Comparison of ENCODE assay signal across 8 cellular contexts in the genomic region with DNA sequence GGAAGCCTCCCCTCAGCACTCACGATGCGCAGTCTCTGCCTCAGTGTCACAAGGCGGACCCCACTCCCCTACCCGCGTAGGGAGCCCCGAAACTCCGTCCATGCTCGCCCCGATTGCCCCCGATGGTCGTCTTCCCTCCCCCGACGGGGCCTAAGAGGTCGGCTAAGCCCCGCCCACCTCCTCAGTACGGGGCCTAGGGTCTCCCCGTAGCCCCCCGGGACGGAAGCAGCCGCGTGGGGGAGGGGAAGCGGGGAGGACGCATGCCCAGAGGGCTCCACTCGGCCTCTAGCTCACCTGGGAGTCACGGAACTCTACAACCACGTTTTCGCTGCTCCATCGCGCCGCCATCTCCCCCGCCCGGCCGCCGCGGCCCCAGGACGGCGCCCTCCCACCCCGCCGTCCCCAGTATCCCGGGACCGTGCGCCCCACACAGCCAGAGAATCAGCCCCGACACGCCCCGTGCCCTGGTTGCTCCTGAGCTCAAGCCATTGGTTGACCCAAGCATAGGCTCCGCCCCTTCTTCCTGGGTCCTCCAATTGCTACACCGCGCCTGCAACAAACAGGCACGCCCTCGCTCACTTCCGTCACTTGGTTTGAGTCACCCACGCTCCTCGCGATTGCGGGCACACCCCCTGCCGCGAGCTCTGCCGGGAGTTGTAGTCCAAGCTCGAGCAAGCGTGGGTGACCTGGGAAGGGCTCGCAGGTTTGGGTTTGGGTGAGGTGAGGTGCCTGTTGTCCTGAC. TPM values are rescaled to one million over a fixed set of nuclear protein-coding genes. Genes with fewer than 3 reads are reported as not detected.
DNase-seq lines count a peak whose midpoint lies in the region; ATAC-seq and TF ChIP-seq lines count a peak whose summit lies in the region.

WDR59 (minus strand) TSS at position 454 of the 742 bp plus-strand sequence; CDS start at position 348, 106 bp downstream.

- CTCF ChIA-PET in AG04450 (lab: Charles Lee) = interaction anchor here (0.6 to 1.9 kb wide), 7 partner anchors 13 to 260 kb away, joined by 3 to 12 read pairs (median 6); partner anchors contain the start of gene ZNRF1
- CTCF ChIA-PET in WTC11 (lab: Charles Lee) = interaction anchor here (0.6 to 2.7 kb wide), 11 partner anchors 13 to 400 kb away, joined by 3 to 39 read pairs (median 5); partner anchors contain the start of gene ZNRF1

- no peaks in the 10 kb centered on the region for H3K27me3 ChIP-seq in AG04450 (ENCODE audit: control insufficient read depth, insufficient read depth, low read length)

- H3K4me1 Mint-ChIP-seq in WTC11 = peaks cover 7% of the 10 kb centered on the region

- TF ChIP-seq CTCF in AG04450 (IDR thresholded peaks at IDR 0.05; ENCODE audit: low read depth, low read length) (no peak), WTC11 (IDR thresholded peaks at IDR 0.05) (no peak), cardiac fibroblast (IDR thresholded peaks at IDR 0.05; ENCODE audit: low read depth, low read length) (no peak)

- H3K4me3 ChIP-seq in AG04450 (ENCODE audit: low read depth, low read length) = peak within 1 kb of the TSS; percentile 97
- H3K4me3 ChIP-seq in cardiac fibroblast (replicated peaks in 1 of 2; ENCODE audit: low read depth in 2 of 2, low read length in 2 of 2) = peak within 1 kb of the TSS; percentile 100

- peak within 1 kb of the TSS; percentile 52 for H3K27ac ChIP-seq in AG04450 (ENCODE audit: low read depth, low read length)

- peak within 1 kb of the TSS; percentile 85 for H3K4me3 Mint-ChIP-seq in WTC11

- H3K9me3 Mint-ChIP-seq in WTC11 = no peaks in the 10 kb centered on the region

- DNase-seq in AG04450 (ENCODE audit: low read depth, low spot score) = peak; percentile 96
- peak; percentile 99 for DNase-seq in NCI-H226
- DNase-seq in WTC11 (ENCODE audit: low spot score) = peak; percentile 100
- DNase-seq in cardiac fibroblast (ENCODE audit: low read depth in 2 of 2) = peak; percentile 99
- peak; percentile 99 for DNase-seq in iPS-NIHi7 (ENCODE audit: extremely low spot score)
- peak; percentile 99 for DNase-seq in smooth muscle cell of the brain vasculature (ENCODE audit: low read depth, low spot score)

- H3K27me3 Mint-ChIP-seq in WTC11 (ENCODE audit: low read depth) = no peaks in the 10 kb centered on the region

- peak within 1 kb of the TSS; percentile 80 for H3K27ac Mint-ChIP-seq in WTC11

- H3K36me3 Mint-ChIP-seq in WTC11 = peaks cover 2% of the 10 kb centered on the region; the same call in 1 of the 2 replicates

- ATAC-seq in GM18909 (IDR thresholded peaks at IDR 0.05; ENCODE audit: poor library complexity, unreplicated experiment) (peak; percentile 99), HG03175 (IDR thresholded peaks at IDR 0.05; ENCODE audit: unreplicated experiment) (peak; percentile 100), WTC11 (peak; percentile 99)

- H3K9me3 ChIP-seq in AG04450 (ENCODE audit: control insufficient read depth, insufficient read depth, low read length) = peaks cover 4% of the 10 kb centered on the region; the same call in 1 of the 2 replicates

- POLR2A ChIA-PET in AG04450 (lab: Yijun Ruan, JAX) (interaction anchor here (0.5 to 1.9 kb wide), 7 partner anchors 23 to 437 kb away, joined by 3 to 10 read pairs (median 4); no protein-coding TSS in a partner anchor), WTC11 (lab: Charles Lee) (interaction anchor here (0.5 to 2.2 kb wide), 11 partner anchors 8 to 374 kb away, joined by 3 to 18 read pairs (median 4); partner anchors contain the start of genes LDHD and ZNRF1)

TF ChIP-seq in WTC11, 78 proteins besides CTCF, POLR2A, EP300 and RAD21 (continues in another document):
- TF ChIP-seq FOXP1 (CRISPR knock-in tag; IDR thresholded peaks at IDR 0.05; ENCODE audit: borderline replicate concordance) (0 out of 2 replicates have a peak, but pooled peaks have one; percentile 13), CREM (CRISPR knock-in tag; IDR thresholded peaks at IDR 0.05) (peak; percentile 47; the same call in 1 of the 2 replicates), FOXK1 (CRISPR knock-in tag; IDR thresholded peaks at IDR 0.05) (peak; percentile 79), TCF7 (CRISPR knock-in tag; IDR thresholded peaks at IDR 0.05; ENCODE audit: low read depth) (no peak), NR1H2 (CRISPR knock-in tag; IDR thresholded peaks at IDR 0.05) (no peak), TEAD1 (CRISPR knock-in tag; IDR thresholded peaks at IDR 0.05) (peak; percentile 37; the same call in 1 of the 2 replicates), SMAD4 (CRISPR knock-in tag; IDR thresholded peaks at IDR 0.05) (no peak), GABPB1 (CRISPR knock-in tag; IDR thresholded peaks at IDR 0.05) (peak; percentile 60; the same call in 1 of the 2 replicates), NFYB (CRISPR knock-in tag; conservative IDR thresholded peaks at IDR 0.05; ENCODE audit: low read depth) (peak; percentile 72), NFATC4 (CRISPR knock-in tag; IDR thresholded peaks at IDR 0.05) (no peak), NR2C2 (CRISPR knock-in tag; IDR thresholded peaks at IDR 0.05) (no peak), MAX (CRISPR knock-in tag; IDR thresholded peaks at IDR 0.05) (peak; percentile 80), JUN (CRISPR knock-in tag; IDR thresholded peaks at IDR 0.05) (no peak), ZNF263 (CRISPR knock-in tag; IDR thresholded peaks at IDR 0.05; ENCODE audit: low read depth) (no peak), SMAD3 (CRISPR knock-in tag; IDR thresholded peaks at IDR 0.05; ENCODE audit: borderline replicate concordance) (peak; percentile 18; the same call in 1 of the 2 replicates), SP1 (CRISPR knock-in tag; conservative IDR thresholded peaks at IDR 0.05) (peak; percentile 97), TEAD4 (CRISPR knock-in tag; IDR thresholded peaks at IDR 0.05) (no peak), E2F5 (CRISPR knock-in tag; IDR thresholded peaks at IDR 0.05) (no peak)
- TF ChIP-seq, protein P1, sequence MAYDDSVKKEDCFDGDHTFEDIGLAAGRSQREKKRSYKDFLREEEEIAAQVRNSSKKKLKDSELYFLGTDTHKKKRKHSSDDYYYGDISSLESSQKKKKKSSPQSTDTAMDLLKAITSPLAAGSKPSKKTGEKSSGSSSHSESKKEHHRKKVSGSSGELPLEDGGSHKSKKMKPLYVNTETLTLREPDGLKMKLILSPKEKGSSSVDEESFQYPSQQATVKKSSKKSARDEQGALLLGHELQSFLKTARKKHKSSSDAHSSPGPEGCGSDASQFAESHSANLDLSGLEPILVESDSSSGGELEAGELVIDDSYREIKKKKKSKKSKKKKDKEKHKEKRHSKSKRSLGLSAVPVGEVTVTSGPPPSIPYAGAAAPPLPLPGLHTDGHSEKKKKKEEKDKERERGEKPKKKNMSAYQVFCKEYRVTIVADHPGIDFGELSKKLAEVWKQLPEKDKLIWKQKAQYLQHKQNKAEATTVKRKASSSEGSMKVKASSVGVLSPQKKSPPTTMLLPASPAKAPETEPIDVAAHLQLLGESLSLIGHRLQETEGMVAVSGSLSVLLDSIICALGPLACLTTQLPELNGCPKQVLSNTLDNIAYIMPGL (CRISPR knock-in tag; IDR thresholded peaks at IDR 0.05) = peak; percentile 52; the same call in 1 of the 2 replicates
- TF ChIP-seq, protein P2, sequence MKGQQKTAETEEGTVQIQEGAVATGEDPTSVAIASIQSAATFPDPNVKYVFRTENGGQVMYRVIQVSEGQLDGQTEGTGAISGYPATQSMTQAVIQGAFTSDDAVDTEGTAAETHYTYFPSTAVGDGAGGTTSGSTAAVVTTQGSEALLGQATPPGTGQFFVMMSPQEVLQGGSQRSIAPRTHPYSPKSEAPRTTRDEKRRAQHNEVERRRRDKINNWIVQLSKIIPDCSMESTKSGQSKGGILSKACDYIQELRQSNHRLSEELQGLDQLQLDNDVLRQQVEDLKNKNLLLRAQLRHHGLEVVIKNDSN (CRISPR knock-in tag; IDR thresholded peaks at IDR 0.05) = peak; percentile 48; the same call in 1 of the 2 replicates
- TF ChIP-seq, protein P3, sequence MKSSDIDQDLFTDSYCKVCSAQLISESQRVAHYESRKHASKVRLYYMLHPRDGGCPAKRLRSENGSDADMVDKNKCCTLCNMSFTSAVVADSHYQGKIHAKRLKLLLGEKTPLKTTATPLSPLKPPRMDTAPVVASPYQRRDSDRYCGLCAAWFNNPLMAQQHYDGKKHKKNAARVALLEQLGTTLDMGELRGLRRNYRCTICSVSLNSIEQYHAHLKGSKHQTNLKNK (CRISPR knock-in tag; IDR thresholded peaks at IDR 0.05) = peak; percentile 5; the same call in 1 of the 2 replicates

RNA-seq across cellular contexts. Expression of gene WDR59, which starts in this region (rescaled TPM):
- 45.6 and 48.1 TPM in 2 replicates for polyA plus RNA-seq in AG04450 (2011; rRNA removed)
- 75.4 and 96.0 TPM in 2 replicates for polyA minus RNA-seq in AG04450 (2011; rRNA and poly(A)+ RNA removed)
- 100 to 111 TPM (median 102 TPM) in 3 replicates for total RNA-seq in WTC11 (2021)

Comparison
In these comparisons a context has a peak if more than half of its experiments do, and no peak if none do; other contexts are left out.
1. Peak in every context shown above with its lines: DNase-seq, ATAC-seq, H3K4me3 ChIP-seq and H3K27ac ChIP-seq.